Comparison of ENCODE assay signal across 22 cellular contexts in the genomic region with DNA sequence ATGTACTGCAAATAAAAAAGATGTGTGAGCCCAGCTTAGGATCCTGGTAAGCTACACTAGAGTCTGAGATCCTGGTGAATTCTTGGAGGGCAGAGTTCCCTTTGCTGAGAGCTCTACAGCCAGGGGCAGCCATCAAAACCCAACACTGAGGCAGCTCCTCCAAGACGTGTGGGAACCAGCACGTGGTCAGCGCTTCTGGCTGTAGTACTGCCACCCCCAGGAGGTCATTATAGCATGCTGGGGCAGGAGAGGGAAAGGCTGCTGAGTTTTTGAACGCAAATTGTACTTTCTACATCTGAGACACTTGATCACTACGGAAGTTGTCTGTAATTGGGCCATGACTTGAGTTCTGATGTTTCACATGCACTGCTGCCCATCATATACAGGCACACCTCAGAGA.
DNase-seq lines count a peak whose midpoint lies in the region; FAIRE-seq and TF ChIP-seq lines count a peak whose summit lies in the region.
"Had no signal": no experiment of that assay in that cellular context is flagged by ENCODE, and none has a peak within 500 bp of the region (broad histone marks: within the 10 kb centered on the region; RNA-seq: fewer than 3 reads in every experiment).

No MANE protein-coding gene starts in this region.

- TF ChIP-seq EP300 in H1 (IDR thresholded peaks at IDR 0.05; ENCODE audit: borderline replicate concordance in 1 of 2, low read depth in 2 of 2, low read length in 2 of 2) = no peak

- H3K36me3 ChIP-seq in H1 (ENCODE audit: control insufficient read depth in 2 of 4, insufficient read depth in 4 of 4, low read length in 3 of 4) = peaks cover 2 to 6% (median 4%) of the 10 kb centered on the region in 4 experiments; a peak in 4 of 8 replicates

- no peak overlapping the region for H3K56ac ChIP-seq in H1 (replicated peaks; ENCODE audit: insufficient read length, low read depth, low read length)

- H3K9me3 ChIP-seq in H1 (ENCODE audit: insufficient read depth in 2 of 2, low read depth in 1 of 2, low read length in 1 of 2) = no peaks in the 10 kb centered on the region
- H3K9me3 ChIP-seq: A549, SK-N-SH had no signal

- peak; percentile 10 to 19; a peak in 1 of 4 replicates for TF ChIP-seq RAD21 in H1 (IDR thresholded peaks at IDR 0.05 in 1 of 2, conservative IDR thresholded peaks at IDR 0.05 in 1 of 2; ENCODE audit: low read depth in 2 of 2, low read length in 2 of 2)

- POLR2A ChIA-PET in H1 (lab: Charles Lee; ENCODE audit: partially characterized antibody) = interaction anchor here (1.6 kb wide), 1 partner anchor 10 kb away, joined by 3 read pairs; no protein-coding TSS in a partner anchor

- no peak overlapping the region for H3K4ac ChIP-seq in H1 (replicated peaks; ENCODE audit: insufficient read length, low read depth, low read length)

- peaks cover 37% of the 10 kb centered on the region for H3K36me3 Mint-ChIP-seq in T-helper 2 cell treated with Interferon-gamma antibody and Interleukin-4, amounts not matched to agents 5 μg/mL and 100 μg/mL, for 36 hours (ENCODE audit: low read depth)

- no peak for FAIRE-seq in H1 (lab: Jason Lieb, UNC)
- FAIRE-seq: A549, D721Med, GM19239, K562 had no signal

- H3K27ac ChIP-seq in VCaP = peak overlapping the region; percentile 77
- H3K27ac ChIP-seq in H1 (ENCODE audit: low read depth, low read length) = no peak overlapping the region
- H3K27ac ChIP-seq: A549 had no signal

- H3K23ac ChIP-seq in H1 (ENCODE audit: insufficient read length) = no peak overlapping the region

- CTCF ChIA-PET in H1 (lab: Charles Lee; ENCODE audit: partially characterized antibody) = interaction anchor here (0.7 to 1.8 kb wide), 8 partner anchors 9 to 260 kb away, joined by 3 to 4 read pairs (median 3); no protein-coding TSS in a partner anchor

- no peak overlapping the region for H2BK12ac ChIP-seq in H1 (ENCODE audit: low read depth, low read length)

- H2BK5ac ChIP-seq in H1 (ENCODE audit: low read depth, low read length) = no peak overlapping the region

- no peak for TF ChIP-seq POLR2A in H1 (IDR thresholded peaks at IDR 0.05; ENCODE audit: control extremely low read depth in 1 of 2, low read depth in 2 of 2, low read length in 2 of 2)

- no peak overlapping the region for H4K5ac ChIP-seq in H1 (ENCODE audit: insufficient read length, low read depth, low read length)

- H2AK5ac ChIP-seq in H1 (ENCODE audit: low read depth, low read length) = no peak overlapping the region

- no peak overlapping the region for H2BK15ac ChIP-seq in H1 (ENCODE audit: low read length)

- H4K91ac ChIP-seq in H1 (replicated peaks; ENCODE audit: insufficient read length, low read length) = no peak overlapping the region

- no peak overlapping the region for H4K8ac ChIP-seq in H1 (ENCODE audit: extremely low read depth, insufficient read depth, low read length)

- no peak overlapping the region for H3K14ac ChIP-seq in H1 (ENCODE audit: insufficient read length)

- no peak overlapping the region for H3K18ac ChIP-seq in H1 (ENCODE audit: extremely low read depth, low read length)

- no peaks in the 10 kb centered on the region; a peak in 1 of 7 replicates for H3K4me1 ChIP-seq in H1 (replicated peaks in 1 of 4; ENCODE audit: control insufficient read depth in 3 of 4, insufficient read depth in 4 of 4, low read length in 3 of 4)
- H3K4me1 ChIP-seq: A549 had no signal

- TF ChIP-seq CTCF in VCaP (conservative IDR thresholded peaks at IDR 0.05) = no peak
- TF ChIP-seq CTCF in H1 (IDR thresholded peaks at IDR 0.05; ENCODE audit: control extremely low read depth in 1 of 3, insufficient read depth in 1 of 3, low read depth in 1 of 3, low read length in 3 of 3) = no peak

- H4K20me1 ChIP-seq in H1 (replicated peaks in 1 of 2; ENCODE audit: control insufficient read depth in 1 of 2, insufficient read depth in 2 of 2, low read length in 2 of 2) = no peaks in the 10 kb centered on the region

- H3K27me3 ChIP-seq in H1 (replicated peaks in 1 of 4; ENCODE audit: control insufficient read depth in 3 of 4, extremely low read depth in 1 of 4, insufficient read depth in 3 of 4, low read length in 3 of 4) = no peaks in the 10 kb centered on the region

- no peak overlapping the region for H3K9ac ChIP-seq in H1 (replicated peaks in 1 of 4; ENCODE audit: extremely low read depth in 1 of 4, low read depth in 3 of 4, low read length in 3 of 4)
- H3K9ac ChIP-seq: SK-N-SH had no signal

- no peaks in the 10 kb centered on the region for H3K79me1 ChIP-seq in H1 (ENCODE audit: low read depth, low read length)

- DNase-seq in NCI-H82 (lab: John Stamatoyannopoulos, UW) (peak; percentile 30), NCI-H82 treated with DMSO at 0.1 percent for 48 hours (lab: John Stamatoyannopoulos, UW; ENCODE audit: unreplicated experiment) (no peak), H1 (ENCODE audit: low read depth in 1 of 2, low spot score in 2 of 2) (no peak), retina (peak; percentile 30)
- DNase-seq in activated CD4-positive, CD25-positive, alpha-beta regulatory T cell treated with anti-CD3 and anti-CD28 coated beads, Interleukin-2, amount 50 U/mL, for 72 hours = no peak
- DNase-seq in T-helper 2 cell treated with Interferon-gamma antibody and Interleukin-4, amounts not matched to agents 5 μg/mL and 100 μg/mL, for 36 hours (ENCODE audit: low spot score) = no peak
- DNase-seq: DMS79, H7, HFFc6, MM.1S, NCI-H1105, NCI-H187, NCI-H446 treated with DMSO at 0.1 percent for 48 hours, NCI-H526 treated with DMSO at 0.1 percent for 48 hours, SIG-M5, SK-N-SH had no signal

- no peaks in the 10 kb centered on the region for H3K79me2 ChIP-seq in H1 (ENCODE audit: control insufficient read depth in 1 of 2, insufficient read depth in 2 of 2, low read length in 2 of 2)

- no peak overlapping the region for H3K4me3 ChIP-seq in H1 (ENCODE audit: extremely low read depth in 1 of 4, insufficient read depth in 2 of 4, low read depth in 3 of 4, low read length in 4 of 4)
- H3K4me3 ChIP-seq: A549, K562 had no signal

- peaks cover 28% of the 10 kb centered on the region for H3K4me1 Mint-ChIP-seq in T-helper 2 cell treated with Interferon-gamma antibody and Interleukin-4, amounts not matched to agents 5 μg/mL and 100 μg/mL, for 36 hours (ENCODE audit: low read depth)
- H3K4me1 Mint-ChIP-seq: B cell had no signal

- no peaks in the 10 kb centered on the region for H3K9me3 Mint-ChIP-seq in T-helper 2 cell treated with Interferon-gamma antibody and Interleukin-4, amounts not matched to agents 5 μg/mL and 100 μg/mL, for 36 hours
- H3K9me3 Mint-ChIP-seq: HFFc6 had no signal

- no peak overlapping the region for H2AFZ ChIP-seq in H1 (ENCODE audit: low read length)

- H3K23me2 ChIP-seq in H1 (ENCODE audit: low read depth, low read length) = no peaks in the 10 kb centered on the region

- WGBS in H1 (ENCODE audit: extremely low coverage in 1 of 2, insufficient coverage in 1 of 2, insufficient read length in 1 of 2, insufficient replicate concordance in 2 of 2, low coverage in 1 of 2, low lambda C conversion rate in 2 of 2, missing lambda C conversion rate in 1 of 2), 2 experiments = 82% methylated on average over 5 of the region's 5 CpGs; no CpG with 5 or more reads in 1 of the 2 experiments

- no peak overlapping the region for H3K4me2 ChIP-seq in H1 (ENCODE audit: insufficient read depth in 1 of 2, low read depth in 2 of 2, low read length in 2 of 2)
- H3K4me2 ChIP-seq: A549, SK-N-SH had no signal

- H3K4me3 Mint-ChIP-seq in T-helper 2 cell treated with Interferon-gamma antibody and Interleukin-4, amounts not matched to agents 5 μg/mL and 100 μg/mL, for 36 hours = no peak overlapping the region
- H3K4me3 Mint-ChIP-seq: B cell, HFFc6 had no signal

- no peak overlapping the region for H3K27ac Mint-ChIP-seq in T-helper 2 cell treated with Interferon-gamma antibody and Interleukin-4, amounts not matched to agents 5 μg/mL and 100 μg/mL, for 36 hours
- H3K27ac Mint-ChIP-seq: B cell, HFFc6 had no signal

- no peaks in the 10 kb centered on the region for H3K27me3 Mint-ChIP-seq in T-helper 2 cell treated with Interferon-gamma antibody and Interleukin-4, amounts not matched to agents 5 μg/mL and 100 μg/mL, for 36 hours (ENCODE audit: low read depth)
- H3K27me3 Mint-ChIP-seq: B cell had no signal

- H2BK120ac ChIP-seq in H1 (replicated peaks; ENCODE audit: low read depth, low read length) = no peak overlapping the region

- H2BK20ac ChIP-seq in H1 (ENCODE audit: low read length) = no peak overlapping the region

TF ChIP-seq in H1, 55 proteins besides CTCF, POLR2A, EP300 and RAD21:
- TF ChIP-seq, protein P1, sequence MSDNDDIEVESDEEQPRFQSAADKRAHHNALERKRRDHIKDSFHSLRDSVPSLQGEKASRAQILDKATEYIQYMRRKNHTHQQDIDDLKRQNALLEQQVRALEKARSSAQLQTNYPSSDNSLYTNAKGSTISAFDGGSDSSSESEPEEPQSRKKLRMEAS (IDR thresholded peaks at IDR 0.05) = peak; percentile 68
- TF ChIP-seq FOSL1 (IDR thresholded peaks at IDR 0.05; ENCODE audit: insufficient read depth, low read depth, low read length) = no peak
- TF ChIP-seq, protein P2, sequence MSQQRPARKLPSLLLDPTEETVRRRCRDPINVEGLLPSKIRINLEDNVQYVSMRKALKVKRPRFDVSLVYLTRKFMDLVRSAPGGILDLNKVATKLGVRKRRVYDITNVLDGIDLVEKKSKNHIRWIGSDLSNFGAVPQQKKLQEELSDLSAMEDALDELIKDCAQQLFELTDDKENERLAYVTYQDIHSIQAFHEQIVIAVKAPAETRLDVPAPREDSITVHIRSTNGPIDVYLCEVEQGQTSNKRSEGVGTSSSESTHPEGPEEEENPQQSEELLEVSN (IDR thresholded peaks at IDR 0.05) = peak; percentile 49; the same call in 1 of the 2 replicates
- TF ChIP-seq EZH2 (IDR thresholded peaks at IDR 0.05; ENCODE audit: low read depth, low read length, severe bottlenecking) = no peak
- TF ChIP-seq TEAD4 (IDR thresholded peaks at IDR 0.05; ENCODE audit: low read depth, low read length) = no peak
TF ChIP-seq in H1: peak in this region for 2.

Comparison
In these comparisons a context has a peak if more than half of its experiments do, and no peak if none do; other contexts are left out.
1. DNase-seq: peak in NCI-H82 (single experiment) and retina (single experiment); none in NCI-H82 treated with DMSO at 0.1 percent for 48 hours (single experiment), H1 (0 of 2), activated CD4-positive, CD25-positive, alpha-beta regulatory T cell treated with anti-CD3 and anti-CD28 coated beads, Interleukin-2, amount 50 U/mL, for 72 hours (single experiment) and T-helper 2 cell treated with Interferon-gamma antibody and Interleukin-4, amounts not matched to agents 5 μg/mL and 100 μg/mL, for 36 hours (single experiment).